8 cellular contexts compared by ENCODE assay signal in genomic region chr3:50345586-50345985, GRCh38. TPM values are rescaled to one million over a fixed set of nuclear protein-coding genes. Genes with fewer than 3 reads are reported as not detected.
DNase-seq lines count a peak whose midpoint lies in the region; ATAC-seq and TF ChIP-seq lines count a peak whose summit lies in the region.

Gene ZMYND10, minus strand, starts transcription at chr3:50345732. Its CDS starts 153 bp downstream, at chr3:50345579.

- peak within 1 kb of the TSS in 2 of 3 donors; percentile 57 to 79 for H3K27ac Mint-ChIP-seq in IgD-negative memory B cell

- H3K27me3 Mint-ChIP-seq in IgD-negative memory B cell = no peaks in the 10 kb centered on the region

- no peaks in the 10 kb centered on the region for H3K36me3 Mint-ChIP-seq in IgD-negative memory B cell

- H3K4me3 ChIP-seq in BE2C (ENCODE audit: low read depth, low read length) = peak within 1 kb of the TSS; percentile 48
- H3K4me3 ChIP-seq in choroid plexus epithelial cell (ENCODE audit: low read depth, low read length) = peak within 1 kb of the TSS; percentile 55
- H3K4me3 ChIP-seq in right lobe of liver = peak within 1 kb of the TSS in 1 of 3 donors; percentile 27

- 0% methylated on average over 7 of the region's 35 CpGs for WGBS in right lobe of liver (ENCODE audit: insufficient coverage, low coverage, low lambda C conversion rate, missing lambda C conversion rate)

- peaks cover 16 to 20% (median 20%) of the 10 kb centered on the region in 3 donors for H3K4me1 Mint-ChIP-seq in IgD-negative memory B cell

- intact Hi-C loops in right lobe of liver (cut with DNase I) = loop anchor here (10.0 kb wide), 2 partner anchors 199 to 209 kb away; no protein-coding TSS in a partner anchor

- H3K4me3 Mint-ChIP-seq in IgD-negative memory B cell = peak within 1 kb of the TSS; percentile 52 to 74 (median 68)

- H3K4me1 ChIP-seq in BE2C (no peaks in the 10 kb centered on the region), right lobe of liver (peaks cover 0 to 21% (median 3%) of the 10 kb centered on the region in 4 donors)

- H3K9me3 Mint-ChIP-seq in IgD-negative memory B cell = no peaks in the 10 kb centered on the region

- peak; percentile 67 for DNase-seq in BE2C
- peak; percentile 56 to 74 for DNase-seq in activated CD4-positive, alpha-beta T cell treated with anti-CD3 and anti-CD28 coated beads for 24 hours (ENCODE audit: low read depth in 2 of 2)
- DNase-seq in choroid plexus epithelial cell (ENCODE audit: low read depth) = peak; percentile 42
- DNase-seq in right lobe of liver = peak; percentile 71 to 76 (median 74)
- peak; percentile 59 to 70 (median 70) for DNase-seq in stimulated activated CD4-positive, alpha-beta T cell treated with anti-CD3 and anti-CD28 coated beads, TNF-alpha, amount 100 ng/mL, for 48 hours (ENCODE audit: low read depth in 3 of 3)
- no peak for DNase-seq in middle frontal gyrus (ENCODE audit: extremely low spot score, low spot score)

- H3K9me3 ChIP-seq in BE2C (no peaks in the 10 kb centered on the region), right lobe of liver (no peaks in the 10 kb centered on the region)

- ATAC-seq in right lobe of liver = peak; percentile 5 to 40 (median 18)
- ATAC-seq in GM18868 (IDR thresholded peaks at IDR 0.05; ENCODE audit: unreplicated experiment) = no peak

- TF ChIP-seq CTCF in BE2C (IDR thresholded peaks at IDR 0.05; ENCODE audit: low read depth, low read length) (no peak), choroid plexus epithelial cell (conservative IDR thresholded peaks at IDR 0.05; ENCODE audit: low read depth, low read length) (no peak), right lobe of liver (IDR thresholded peaks at IDR 0.05) (no peak)

- TF ChIP-seq POLR2A in right lobe of liver (IDR thresholded peaks at IDR 0.05) = no peak

- H3K27me3 ChIP-seq in BE2C = no peaks in the 10 kb centered on the region
- H3K27me3 ChIP-seq in right lobe of liver = no peaks in the 10 kb centered on the region

- no peak within 1 kb of the TSS for H3K27ac ChIP-seq in right lobe of liver

- H3K36me3 ChIP-seq in BE2C (peaks cover 9% of the 10 kb centered on the region), right lobe of liver (peaks cover 0 to 5% (median 0%) of the 10 kb centered on the region in 4 donors)

RNA-seq across cellular contexts. Expression of gene ZMYND10, which starts in this region (rescaled TPM):
- polyA plus RNA-seq in BE2C (2012; ENCODE audit: insufficient read depth, insufficient read length, low read depth) = 2.0 TPM
- not detected for polyA plus RNA-seq in IgD-negative memory B cell
- under 1 TPM; 0.25 to 0.70 (median 0.46) TPM for total RNA-seq in right lobe of liver

Comparison
In these comparisons a context has a peak if more than half of its experiments do, and no peak if none do; other contexts are left out.
1. Peak in DNase-seq and ATAC-seq in right lobe of liver; RNA of the gene not detected or under 1 TPM.